In the genomic region with DNA sequence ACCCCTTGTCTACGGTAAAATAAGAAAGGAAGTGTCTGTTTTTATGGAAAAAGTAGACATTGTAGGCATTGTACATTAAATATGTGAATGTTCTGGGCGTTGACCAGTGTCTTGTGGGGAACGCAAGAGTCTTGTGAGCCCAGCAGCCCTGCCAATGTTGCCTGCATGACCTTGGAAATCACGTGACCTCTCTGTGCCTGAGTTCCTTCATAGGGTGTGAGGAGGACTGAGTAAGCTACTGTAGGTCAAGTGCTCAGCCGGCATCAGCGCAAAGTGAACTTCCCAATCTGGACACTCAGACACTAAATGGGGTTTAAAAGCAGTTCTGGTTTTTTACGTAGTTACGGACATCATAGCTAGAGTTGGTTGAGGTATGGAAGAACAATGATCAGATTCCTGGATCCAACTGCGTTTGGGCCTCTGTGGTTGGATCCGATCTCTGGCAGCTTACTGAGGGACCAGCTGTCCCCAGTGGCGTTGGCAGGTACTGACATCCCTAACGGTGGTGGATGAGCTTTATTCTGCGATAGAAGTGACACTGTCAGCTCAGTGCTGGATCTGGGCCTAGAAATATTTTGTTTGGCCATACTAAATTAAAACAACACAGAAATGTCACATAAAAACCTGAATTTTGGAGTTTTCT, we compare ENCODE assay signal across 12 cellular contexts.
DNase-seq lines count a peak whose midpoint lies in the region; FAIRE-seq and TF ChIP-seq lines count a peak whose summit lies in the region.
"Had no signal": no experiment of that assay in that cellular context is flagged by ENCODE, and none has a peak within 500 bp of the region (broad histone marks: within the 10 kb centered on the region; RNA-seq: fewer than 3 reads in every experiment).

No MANE protein-coding gene starts in this region.

- 68 to 74% methylated on average over 13 of the region's 13 CpGs for WGBS in tibial nerve, 2 donors

- FAIRE-seq in astrocyte (lab: Jason Lieb, UNC) = no peak
- FAIRE-seq: A204.1 had no signal

- H3K79me2 ChIP-seq in astrocyte (ENCODE audit: insufficient read depth, low read length) = no peaks in the 10 kb centered on the region

- H3K9me3 ChIP-seq in astrocyte (ENCODE audit: insufficient read depth, low read depth, low read length) (peaks cover 5% of the 10 kb centered on the region), tibial nerve (peaks cover 0 to 12% (median 2%) of the 10 kb centered on the region in 4 donors)

- peaks cover 2% of the 10 kb centered on the region for H3K9me3 Mint-ChIP-seq in astrocyte (ENCODE audit: unreplicated experiment)
- H3K9me3 Mint-ChIP-seq: effector memory CD8-positive, alpha-beta T cell had no signal

- no peaks in the 10 kb centered on the region for H4K20me1 ChIP-seq in astrocyte (ENCODE audit: insufficient read depth, low read length)

- no peak overlapping the region for H3K27ac Mint-ChIP-seq in astrocyte (ENCODE audit: unreplicated experiment)
- H3K27ac Mint-ChIP-seq: effector memory CD8-positive, alpha-beta T cell had no signal

- H3K27me3 ChIP-seq in astrocyte (ENCODE audit: insufficient read depth, low read length) (no peaks in the 10 kb centered on the region), tibial nerve (no peaks in the 10 kb centered on the region)

- H3K4me1 Mint-ChIP-seq in astrocyte (ENCODE audit: low read depth, unreplicated experiment) = no peaks in the 10 kb centered on the region
- H3K4me1 Mint-ChIP-seq: naive B cell had no signal

- no peaks in the 10 kb centered on the region for H3K4me1 ChIP-seq in astrocyte (ENCODE audit: insufficient read depth, low read length)
- peaks cover 0 to 23% (median 2%) of the 10 kb centered on the region in 4 donors for H3K4me1 ChIP-seq in tibial nerve

- no peak overlapping the region for H2AFZ ChIP-seq in astrocyte (ENCODE audit: low read depth, low read length)

- peaks cover 2% of the 10 kb centered on the region for H3K36me3 Mint-ChIP-seq in astrocyte (ENCODE audit: low read depth, unreplicated experiment)
- H3K36me3 Mint-ChIP-seq: naive B cell had no signal

- TF ChIP-seq EP300 in tibial nerve (IDR thresholded peaks at IDR 0.05) = peak in 1 of 2 donors; percentile 39

- H3K4me3 Mint-ChIP-seq in astrocyte (ENCODE audit: unreplicated experiment) = no peak overlapping the region
- H3K4me3 Mint-ChIP-seq: effector memory CD8-positive, alpha-beta T cell; naive B cell had no signal

- H3K36me3 ChIP-seq in astrocyte (ENCODE audit: insufficient read depth, low read length) (no peaks in the 10 kb centered on the region), tibial nerve (no peaks in the 10 kb centered on the region)

- no peak for TF ChIP-seq POLR2A in tibial nerve (IDR thresholded peaks at IDR 0.05)

- peaks cover 8% of the 10 kb centered on the region for H3K27me3 Mint-ChIP-seq in astrocyte (ENCODE audit: low read depth, unreplicated experiment)

- H3K4me2 ChIP-seq in astrocyte (ENCODE audit: low read length) = no peak overlapping the region

- H3K27ac ChIP-seq in astrocyte (ENCODE audit: low read depth, low read length) = no peak overlapping the region
- peak overlapping the region in 2 of 4 donors; percentile 30 to 76 for H3K27ac ChIP-seq in tibial nerve

- peak; percentile 34 for TF ChIP-seq CTCF in astrocyte (IDR thresholded peaks at IDR 0.05; ENCODE audit: insufficient read depth, low read depth, low read length)
- peak in 3 of 5 experiments; percentile 12 to 36 (median 30) for TF ChIP-seq CTCF in tibial nerve (IDR thresholded peaks at IDR 0.05)

- no peak overlapping the region for H3K9ac ChIP-seq in astrocyte (ENCODE audit: low read length)

- H3K4me3 ChIP-seq in astrocyte (ENCODE audit: insufficient read depth, low read depth, low read length) = no peak overlapping the region
- H3K4me3 ChIP-seq in tibial nerve = no peak overlapping the region

- DNase-seq in DMS53 (lab: John Stamatoyannopoulos, UW) (peak; percentile 39), DMS53 treated with DMSO at 0.1 percent for 48 hours (lab: John Stamatoyannopoulos, UW; ENCODE audit: unreplicated experiment) (no peak), astrocyte (ENCODE audit: low read depth) (no peak), islet precursor cell (peak; percentile 61), tibial nerve (ENCODE audit: low spot score in 2 of 2) (no peak), UCSD-AML1 (lab: John Stamatoyannopoulos, UW; ENCODE audit: unreplicated experiment) (no peak), NCI-H446 treated with DMSO at 0.1 percent for 48 hours (lab: John Stamatoyannopoulos, UW) (no peak), amniotic stem cell (lab: John Stamatoyannopoulos, UW) (no peak)
- DNase-seq: effector memory CD8-positive, alpha-beta T cell; naive B cell; NCI-H774 had no signal

Comparison
In these comparisons a context has a peak if more than half of its experiments do, and no peak if none do; other contexts are left out.
1. DNase-seq: peak in DMS53 (single experiment) and islet precursor cell (single experiment); none in DMS53 treated with DMSO at 0.1 percent for 48 hours (single experiment), astrocyte (single experiment), tibial nerve (0 of 2), UCSD-AML1 (single experiment), NCI-H446 treated with DMSO at 0.1 percent for 48 hours (single experiment) and amniotic stem cell (single experiment).